ENCODE assay signal across 2 cellular contexts in the genomic region with DNA sequence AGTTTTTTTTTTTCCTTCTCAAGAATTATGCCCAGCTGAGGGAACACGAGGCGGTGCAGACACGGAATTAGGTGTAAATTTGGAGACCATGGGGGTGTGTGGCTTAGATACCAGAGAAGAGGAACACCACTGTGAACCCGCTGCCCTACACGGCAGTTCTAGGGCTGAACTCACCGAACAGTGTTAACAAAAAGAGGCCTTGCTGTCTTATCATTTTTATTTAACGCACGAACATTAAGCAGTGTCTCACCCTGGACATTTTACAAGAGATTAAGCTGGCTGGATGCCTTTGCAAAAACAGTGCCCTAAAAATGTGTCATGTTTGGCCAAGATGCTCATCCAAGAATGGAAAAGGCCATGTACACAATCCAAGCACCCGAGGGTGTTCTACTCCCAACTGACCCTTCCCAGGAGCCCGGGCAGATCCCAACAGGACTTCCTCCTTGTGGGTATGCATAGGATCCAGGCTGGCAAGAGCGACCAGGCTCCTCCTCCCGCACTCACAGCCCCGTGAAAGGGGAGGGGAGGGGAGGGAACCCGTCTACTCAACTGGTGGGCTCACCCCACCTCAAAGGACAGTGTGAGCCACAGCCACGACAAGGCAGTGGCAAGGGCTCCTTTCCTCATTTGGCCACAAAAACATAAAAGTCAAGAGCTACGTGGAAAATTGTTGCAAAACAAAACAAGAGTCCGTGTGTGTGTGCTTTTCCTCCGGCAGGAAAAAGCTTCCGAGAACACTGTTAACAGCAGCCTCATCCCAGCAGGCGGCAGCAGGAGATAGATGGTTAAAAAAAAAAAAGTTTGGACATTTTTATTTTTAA.
TF ChIP-seq lines count a peak whose summit lies in the region.

No MANE protein-coding gene starts in this region.

TF ChIP-seq in HEK293, 187 proteins besides CTCF, POLR2A, EP300 and RAD21:
- no peak for TF ChIP-seq ZNF629 (tag by site-specific recombination; IDR thresholded peaks at IDR 0.05)
- 0 out of 2 replicates have a peak, but pooled peaks have one; percentile 36 for TF ChIP-seq SCRT2 (tag by site-specific recombination; IDR thresholded peaks at IDR 0.05)
- no peak for TF ChIP-seq ZNF324 (tag by site-specific recombination; IDR thresholded peaks at IDR 0.05)
- TF ChIP-seq, protein P1, sequence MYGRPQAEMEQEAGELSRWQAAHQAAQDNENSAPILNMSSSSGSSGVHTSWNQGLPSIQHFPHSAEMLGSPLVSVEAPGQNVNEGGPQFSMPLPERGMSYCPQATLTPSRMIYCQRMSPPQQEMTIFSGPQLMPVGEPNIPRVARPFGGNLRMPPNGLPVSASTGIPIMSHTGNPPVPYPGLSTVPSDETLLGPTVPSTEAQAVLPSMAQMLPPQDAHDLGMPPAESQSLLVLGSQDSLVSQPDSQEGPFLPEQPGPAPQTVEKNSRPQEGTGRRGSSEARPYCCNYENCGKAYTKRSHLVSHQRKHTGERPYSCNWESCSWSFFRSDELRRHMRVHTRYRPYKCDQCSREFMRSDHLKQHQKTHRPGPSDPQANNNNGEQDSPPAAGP (tag by site-specific recombination; IDR thresholded peaks at IDR 0.05): no peak
- TF ChIP-seq ZNF423 (tag by site-specific recombination; IDR thresholded peaks at IDR 0.05): peak; percentile 39; the same call in 1 of the 2 replicates

TF ChIP-seq in GM12878, 131 proteins besides CTCF, POLR2A, EP300 and RAD21:
- TF ChIP-seq, protein P2, sequence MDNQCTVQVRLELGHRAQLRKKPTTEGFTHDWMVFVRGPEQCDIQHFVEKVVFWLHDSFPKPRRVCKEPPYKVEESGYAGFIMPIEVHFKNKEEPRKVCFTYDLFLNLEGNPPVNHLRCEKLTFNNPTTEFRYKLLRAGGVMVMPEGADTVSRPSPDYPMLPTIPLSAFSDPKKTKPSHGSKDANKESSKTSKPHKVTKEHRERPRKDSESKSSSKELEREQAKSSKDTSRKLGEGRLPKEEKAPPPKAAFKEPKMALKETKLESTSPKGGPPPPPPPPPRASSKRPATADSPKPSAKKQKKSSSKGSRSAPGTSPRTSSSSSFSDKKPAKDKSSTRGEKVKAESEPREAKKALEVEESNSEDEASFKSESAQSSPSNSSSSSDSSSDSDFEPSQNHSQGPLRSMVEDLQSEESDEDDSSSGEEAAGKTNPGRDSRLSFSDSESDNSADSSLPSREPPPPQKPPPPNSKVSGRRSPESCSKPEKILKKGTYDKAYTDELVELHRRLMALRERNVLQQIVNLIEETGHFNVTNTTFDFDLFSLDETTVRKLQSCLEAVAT (IDR thresholded peaks at IDR 0.05): no peak
- TF ChIP-seq, protein P3, sequence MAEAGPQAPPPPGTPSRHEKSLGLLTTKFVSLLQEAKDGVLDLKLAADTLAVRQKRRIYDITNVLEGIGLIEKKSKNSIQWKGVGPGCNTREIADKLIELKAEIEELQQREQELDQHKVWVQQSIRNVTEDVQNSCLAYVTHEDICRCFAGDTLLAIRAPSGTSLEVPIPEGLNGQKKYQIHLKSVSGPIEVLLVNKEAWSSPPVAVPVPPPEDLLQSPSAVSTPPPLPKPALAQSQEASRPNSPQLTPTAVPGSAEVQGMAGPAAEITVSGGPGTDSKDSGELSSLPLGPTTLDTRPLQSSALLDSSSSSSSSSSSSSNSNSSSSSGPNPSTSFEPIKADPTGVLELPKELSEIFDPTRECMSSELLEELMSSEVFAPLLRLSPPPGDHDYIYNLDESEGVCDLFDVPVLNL (IDR thresholded peaks at IDR 0.05; ENCODE audit: low read depth, low read length): no peak
- TF ChIP-seq, protein P4, sequence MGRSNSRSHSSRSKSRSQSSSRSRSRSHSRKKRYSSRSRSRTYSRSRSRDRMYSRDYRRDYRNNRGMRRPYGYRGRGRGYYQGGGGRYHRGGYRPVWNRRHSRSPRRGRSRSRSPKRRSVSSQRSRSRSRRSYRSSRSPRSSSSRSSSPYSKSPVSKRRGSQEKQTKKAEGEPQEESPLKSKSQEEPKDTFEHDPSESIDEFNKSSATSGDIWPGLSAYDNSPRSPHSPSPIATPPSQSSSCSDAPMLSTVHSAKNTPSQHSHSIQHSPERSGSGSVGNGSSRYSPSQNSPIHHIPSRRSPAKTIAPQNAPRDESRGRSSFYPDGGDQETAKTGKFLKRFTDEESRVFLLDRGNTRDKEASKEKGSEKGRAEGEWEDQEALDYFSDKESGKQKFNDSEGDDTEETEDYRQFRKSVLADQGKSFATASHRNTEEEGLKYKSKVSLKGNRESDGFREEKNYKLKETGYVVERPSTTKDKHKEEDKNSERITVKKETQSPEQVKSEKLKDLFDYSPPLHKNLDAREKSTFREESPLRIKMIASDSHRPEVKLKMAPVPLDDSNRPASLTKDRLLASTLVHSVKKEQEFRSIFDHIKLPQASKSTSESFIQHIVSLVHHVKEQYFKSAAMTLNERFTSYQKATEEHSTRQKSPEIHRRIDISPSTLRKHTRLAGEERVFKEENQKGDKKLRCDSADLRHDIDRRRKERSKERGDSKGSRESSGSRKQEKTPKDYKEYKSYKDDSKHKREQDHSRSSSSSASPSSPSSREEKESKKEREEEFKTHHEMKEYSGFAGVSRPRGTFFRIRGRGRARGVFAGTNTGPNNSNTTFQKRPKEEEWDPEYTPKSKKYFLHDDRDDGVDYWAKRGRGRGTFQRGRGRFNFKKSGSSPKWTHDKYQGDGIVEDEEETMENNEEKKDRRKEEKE (IDR thresholded peaks at IDR 0.05): no peak
- no peak for TF ChIP-seq NR2C2 (IDR thresholded peaks at IDR 0.05; ENCODE audit: borderline replicate concordance, control insufficient read depth, insufficient read length, low read depth)
- TF ChIP-seq, protein P5, sequence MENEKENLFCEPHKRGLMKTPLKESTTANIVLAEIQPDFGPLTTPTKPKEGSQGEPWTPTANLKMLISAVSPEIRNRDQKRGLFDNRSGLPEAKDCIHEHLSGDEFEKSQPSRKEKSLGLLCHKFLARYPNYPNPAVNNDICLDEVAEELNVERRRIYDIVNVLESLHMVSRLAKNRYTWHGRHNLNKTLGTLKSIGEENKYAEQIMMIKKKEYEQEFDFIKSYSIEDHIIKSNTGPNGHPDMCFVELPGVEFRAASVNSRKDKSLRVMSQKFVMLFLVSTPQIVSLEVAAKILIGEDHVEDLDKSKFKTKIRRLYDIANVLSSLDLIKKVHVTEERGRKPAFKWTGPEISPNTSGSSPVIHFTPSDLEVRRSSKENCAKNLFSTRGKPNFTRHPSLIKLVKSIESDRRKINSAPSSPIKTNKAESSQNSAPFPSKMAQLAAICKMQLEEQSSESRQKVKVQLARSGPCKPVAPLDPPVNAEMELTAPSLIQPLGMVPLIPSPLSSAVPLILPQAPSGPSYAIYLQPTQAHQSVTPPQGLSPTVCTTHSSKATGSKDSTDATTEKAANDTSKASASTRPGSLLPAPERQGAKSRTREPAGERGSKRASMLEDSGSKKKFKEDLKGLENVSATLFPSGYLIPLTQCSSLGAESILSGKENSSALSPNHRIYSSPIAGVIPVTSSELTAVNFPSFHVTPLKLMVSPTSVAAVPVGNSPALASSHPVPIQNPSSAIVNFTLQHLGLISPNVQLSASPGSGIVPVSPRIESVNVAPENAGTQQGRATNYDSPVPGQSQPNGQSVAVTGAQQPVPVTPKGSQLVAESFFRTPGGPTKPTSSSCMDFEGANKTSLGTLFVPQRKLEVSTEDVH (IDR thresholded peaks at IDR 0.05; ENCODE audit: low read depth, partially characterized antibody): no peak
- TF ChIP-seq NR2F1 (conservative IDR thresholded peaks at IDR 0.05): no peak
- TF ChIP-seq ATF7 (IDR thresholded peaks at IDR 0.05; ENCODE audit: low read depth): no peak
- no peak for TF ChIP-seq PML (IDR thresholded peaks at IDR 0.05; ENCODE audit: low read length)
- TF ChIP-seq, protein P6, sequence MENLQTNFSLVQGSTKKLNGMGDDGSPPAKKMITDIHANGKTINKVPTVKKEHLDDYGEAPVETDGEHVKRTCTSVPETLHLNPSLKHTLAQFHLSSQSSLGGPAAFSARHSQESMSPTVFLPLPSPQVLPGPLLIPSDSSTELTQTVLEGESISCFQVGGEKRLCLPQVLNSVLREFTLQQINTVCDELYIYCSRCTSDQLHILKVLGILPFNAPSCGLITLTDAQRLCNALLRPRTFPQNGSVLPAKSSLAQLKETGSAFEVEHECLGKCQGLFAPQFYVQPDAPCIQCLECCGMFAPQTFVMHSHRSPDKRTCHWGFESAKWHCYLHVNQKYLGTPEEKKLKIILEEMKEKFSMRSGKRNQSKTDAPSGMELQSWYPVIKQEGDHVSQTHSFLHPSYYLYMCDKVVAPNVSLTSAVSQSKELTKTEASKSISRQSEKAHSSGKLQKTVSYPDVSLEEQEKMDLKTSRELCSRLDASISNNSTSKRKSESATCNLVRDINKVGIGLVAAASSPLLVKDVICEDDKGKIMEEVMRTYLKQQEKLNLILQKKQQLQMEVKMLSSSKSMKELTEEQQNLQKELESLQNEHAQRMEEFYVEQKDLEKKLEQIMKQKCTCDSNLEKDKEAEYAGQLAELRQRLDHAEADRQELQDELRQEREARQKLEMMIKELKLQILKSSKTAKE (IDR thresholded peaks at IDR 0.05; ENCODE audit: low read depth, poor library complexity, severe bottlenecking): no peak
- no peak for TF ChIP-seq ZNF622 (IDR thresholded peaks at IDR 0.05)
- TF ChIP-seq ETV6 (conservative IDR thresholded peaks at IDR 0.05 in 1 of 2, IDR thresholded peaks at IDR 0.05 in 1 of 2; ENCODE audit: borderline replicate concordance in 1 of 2, low read depth in 1 of 2): no peak
- TF ChIP-seq CHD1 (IDR thresholded peaks at IDR 0.05; ENCODE audit: low read depth, low read length): no peak
- no peak for TF ChIP-seq JUNB (IDR thresholded peaks at IDR 0.05)
- no peak for TF ChIP-seq ZBED1 (IDR thresholded peaks at IDR 0.05; ENCODE audit: borderline replicate concordance)
- TF ChIP-seq ZNF217 (IDR thresholded peaks at IDR 0.05): no peak
- TF ChIP-seq MXI1 (IDR thresholded peaks at IDR 0.05; ENCODE audit: low read depth, low read length): no peak
- TF ChIP-seq IKZF1 (conservative IDR thresholded peaks at IDR 0.05): no peak
- no peak for TF ChIP-seq NR2C1 (IDR thresholded peaks at IDR 0.05)
